ENCODE assay signal across 1 cellular context in the genomic region with DNA sequence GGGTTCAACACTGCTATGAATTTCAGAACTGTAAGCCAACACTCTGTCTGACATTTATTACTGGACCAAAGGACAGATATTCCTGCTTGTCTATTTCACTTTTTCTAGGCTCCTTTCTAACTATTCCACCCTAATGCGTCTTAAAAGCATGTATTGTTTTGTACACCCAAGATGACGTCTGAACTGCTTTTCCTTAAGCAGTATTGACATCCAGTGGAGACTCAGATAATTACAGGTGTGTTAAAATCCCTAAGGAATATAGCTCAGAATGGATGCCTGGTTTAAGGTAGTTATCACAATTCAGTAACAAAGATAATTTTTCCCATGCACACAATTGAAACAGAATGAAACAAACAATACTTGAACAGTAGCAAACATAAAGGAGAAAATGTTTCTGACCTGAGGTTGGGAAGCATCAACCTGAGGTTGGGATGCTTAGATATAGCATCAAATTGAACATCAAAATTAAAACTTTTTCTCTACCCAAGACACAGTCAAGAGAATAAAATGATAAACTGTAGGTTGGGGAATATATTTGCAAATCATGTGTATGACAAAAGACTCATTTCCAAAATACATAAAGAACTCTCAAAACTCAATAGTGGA.
TF ChIP-seq lines count a peak whose summit lies in the region.

No MANE protein-coding gene starts in this region.

TF ChIP-seq in GM23338, 12 proteins besides CTCF, POLR2A, EP300 and RAD21 (continued from another document):
- TF ChIP-seq ETS1 (IDR thresholded peaks at IDR 0.05) (no peak), JUNB (IDR thresholded peaks at IDR 0.05; ENCODE audit: unreplicated experiment) (no peak)
- TF ChIP-seq, protein P1, sequence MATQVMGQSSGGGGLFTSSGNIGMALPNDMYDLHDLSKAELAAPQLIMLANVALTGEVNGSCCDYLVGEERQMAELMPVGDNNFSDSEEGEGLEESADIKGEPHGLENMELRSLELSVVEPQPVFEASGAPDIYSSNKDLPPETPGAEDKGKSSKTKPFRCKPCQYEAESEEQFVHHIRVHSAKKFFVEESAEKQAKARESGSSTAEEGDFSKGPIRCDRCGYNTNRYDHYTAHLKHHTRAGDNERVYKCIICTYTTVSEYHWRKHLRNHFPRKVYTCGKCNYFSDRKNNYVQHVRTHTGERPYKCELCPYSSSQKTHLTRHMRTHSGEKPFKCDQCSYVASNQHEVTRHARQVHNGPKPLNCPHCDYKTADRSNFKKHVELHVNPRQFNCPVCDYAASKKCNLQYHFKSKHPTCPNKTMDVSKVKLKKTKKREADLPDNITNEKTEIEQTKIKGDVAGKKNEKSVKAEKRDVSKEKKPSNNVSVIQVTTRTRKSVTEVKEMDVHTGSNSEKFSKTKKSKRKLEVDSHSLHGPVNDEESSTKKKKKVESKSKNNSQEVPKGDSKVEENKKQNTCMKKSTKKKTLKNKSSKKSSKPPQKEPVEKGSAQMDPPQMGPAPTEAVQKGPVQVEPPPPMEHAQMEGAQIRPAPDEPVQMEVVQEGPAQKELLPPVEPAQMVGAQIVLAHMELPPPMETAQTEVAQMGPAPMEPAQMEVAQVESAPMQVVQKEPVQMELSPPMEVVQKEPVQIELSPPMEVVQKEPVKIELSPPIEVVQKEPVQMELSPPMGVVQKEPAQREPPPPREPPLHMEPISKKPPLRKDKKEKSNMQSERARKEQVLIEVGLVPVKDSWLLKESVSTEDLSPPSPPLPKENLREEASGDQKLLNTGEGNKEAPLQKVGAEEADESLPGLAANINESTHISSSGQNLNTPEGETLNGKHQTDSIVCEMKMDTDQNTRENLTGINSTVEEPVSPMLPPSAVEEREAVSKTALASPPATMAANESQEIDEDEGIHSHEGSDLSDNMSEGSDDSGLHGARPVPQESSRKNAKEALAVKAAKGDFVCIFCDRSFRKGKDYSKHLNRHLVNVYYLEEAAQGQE (IDR thresholded peaks at IDR 0.05; ENCODE audit: unreplicated experiment), result no peak
